ENCODE assay signal across 8 cellular contexts in genomic region chr1:65002508-65003315, GRCh38. TPM values are rescaled to one million over a fixed set of nuclear protein-coding genes. Genes with fewer than 3 reads are reported as not detected.
DNase-seq lines count a peak whose midpoint lies in the region; ATAC-seq and TF ChIP-seq lines count a peak whose summit lies in the region.

No MANE protein-coding gene starts in this region.

- under 1% methylated on average over 72 of the region's 72 CpGs for WGBS in prostate gland
- 1 to 4% methylated on average over 45 to 61 of the region's 72 CpGs for WGBS in upper lobe of left lung, 2 donors

- H3K4me3 Mint-ChIP-seq in T-cell = peak overlapping the region; percentile 76 to 81 (median 80)

- CTCF ChIA-PET in AG04449 (lab: Yijun Ruan, JAX) = interaction anchor here (1.3 kb wide), 1 partner anchor 18 kb away, joined by 7 read pairs; no protein-coding TSS in a partner anchor
- CTCF ChIA-PET in T-cell (lab: Charles Lee) = interaction anchor here (0.6 to 0.8 kb wide), 6 partner anchors 36 to 205 kb away, joined by 3 to 5 read pairs (median 4); partner anchors contain the start of gene JAK1 (in 1 of the 2)

- H3K27ac Mint-ChIP-seq in T-cell = peak overlapping the region; percentile 4 to 74

- no peaks in the 10 kb centered on the region for H3K36me3 ChIP-seq in right atrium auricular region
- H3K36me3 ChIP-seq in prostate gland = no peaks in the 10 kb centered on the region
- H3K36me3 ChIP-seq in upper lobe of left lung = no peaks in the 10 kb centered on the region

- POLR2A ChIA-PET in AG04449 (lab: Yijun Ruan, JAX) = interaction anchor here (0.8 kb wide), 1 partner anchor 141 kb away, joined by 4 read pairs; no protein-coding TSS in a partner anchor
- POLR2A ChIA-PET in T-cell (lab: Charles Lee) = interaction anchor here (0.6 to 2.1 kb wide), 15 partner anchors 9 to 449 kb away, joined by 3 to 24 read pairs (median 3); partner anchors contain the start of gene JAK1 (in 1 of the 2)

- H3K27me3 Mint-ChIP-seq in T-cell = no peaks in the 10 kb centered on the region

- TF ChIP-seq EP300 in upper lobe of left lung (IDR thresholded peaks at IDR 0.05) = peak in 2 of 4 donors; percentile 37 to 74

- H3K36me3 Mint-ChIP-seq in T-cell = no peaks in the 10 kb centered on the region

- H3K9me3 ChIP-seq in right atrium auricular region (peaks cover 0 to 10% of the 10 kb centered on the region in 2 donors), prostate gland (no peaks in the 10 kb centered on the region), upper lobe of left lung (no peaks in the 10 kb centered on the region)

- H3K27me3 ChIP-seq in right atrium auricular region = no peaks in the 10 kb centered on the region
- H3K27me3 ChIP-seq in prostate gland (replicated peaks; ENCODE audit: insufficient read depth) = no peaks in the 10 kb centered on the region
- no peaks in the 10 kb centered on the region for H3K27me3 ChIP-seq in upper lobe of left lung

- peak; percentile 54 for ATAC-seq in GM19043 (IDR thresholded peaks at IDR 0.05; ENCODE audit: low read depth, unreplicated experiment)
- peak; percentile 95 for ATAC-seq in HG03439 (IDR thresholded peaks at IDR 0.05; ENCODE audit: unreplicated experiment)
- peak; percentile 80 to 85 (median 80) for ATAC-seq in T-cell (replicated peaks in 1 of 4)
- ATAC-seq in upper lobe of left lung (ENCODE audit: low FRiP score in 2 of 2) = peak; percentile 90 to 95

- H3K9me3 Mint-ChIP-seq in T-cell = peaks cover 0 to 13% (median 0%) of the 10 kb centered on the region in 3 donors

- no peak for DNase-seq in AG04449 (ENCODE audit: low read depth, low spot score)
- DNase-seq in T-cell = peak; percentile 40 to 85 (median 68)
- DNase-seq in amygdala (lab: John Stamatoyannopoulos, UW) = peak in 44 of 56 donors; percentile 13 to 80 (median 59)
- peak; percentile 95 for DNase-seq in right atrium auricular region (ENCODE audit: low spot score)
- DNase-seq in prostate gland (ENCODE audit: low spot score) = peak; percentile 81
- peak; percentile 84 to 96 for DNase-seq in upper lobe of left lung

- H3K4me1 Mint-ChIP-seq in T-cell = peaks cover 32 to 33% (median 32%) of the 10 kb centered on the region in 3 donors

- TF ChIP-seq CTCF in AG04449 (IDR thresholded peaks at IDR 0.05; ENCODE audit: insufficient read depth, low read length, missing control alignments) = no peak
- no peak for TF ChIP-seq CTCF in right atrium auricular region (IDR thresholded peaks at IDR 0.05)
- no peak for TF ChIP-seq CTCF in prostate gland (IDR thresholded peaks at IDR 0.05)
- TF ChIP-seq CTCF in upper lobe of left lung (IDR thresholded peaks at IDR 0.05) = peak in 1 of 6 experiments; percentile 2

- peaks cover 0 to 18% of the 10 kb centered on the region in 2 donors for H3K4me1 ChIP-seq in right atrium auricular region
- H3K4me1 ChIP-seq in prostate gland (replicated peaks) = peaks cover 3% of the 10 kb centered on the region
- H3K4me1 ChIP-seq in upper lobe of left lung = peaks cover 13 to 30% (median 16%) of the 10 kb centered on the region in 4 donors

- intact Hi-C loops in prostate gland (cut with DNase I) = loop anchor here (5.0 kb wide), 2 partner anchors 35 to 65 kb away; partner anchors contain the start of gene JAK1

- H3K27ac ChIP-seq in right atrium auricular region = peak overlapping the region; percentile 91 to 98
- H3K27ac ChIP-seq in prostate gland = peak overlapping the region; percentile 86 to 90
- H3K27ac ChIP-seq in upper lobe of left lung = peak overlapping the region; percentile 91 to 98 (median 92)

- peak overlapping the region; percentile 68 for H3K4me3 ChIP-seq in AG04449 (ENCODE audit: low read depth, low read length)
- peak overlapping the region; percentile 55 to 63 for H3K4me3 ChIP-seq in right atrium auricular region
- peak overlapping the region; percentile 48 to 57 for H3K4me3 ChIP-seq in prostate gland
- H3K4me3 ChIP-seq in upper lobe of left lung = peak overlapping the region; percentile 46 to 63 (median 56)

- TF ChIP-seq POLR2A in prostate gland (IDR thresholded peaks at IDR 0.05) (peak; percentile 34), upper lobe of left lung (IDR thresholded peaks at IDR 0.05) (peak in 2 of 4 donors; percentile 78 to 83)

RNA-seq across cellular contexts. Expression of gene JAK1, which starts 36.4 kb away (rescaled TPM):
- total RNA-seq in T-cell (100 to 1,000 TPM; 272 to 323 (median 288) TPM), right atrium auricular region (100 to 1,000 TPM in 1 of 2 donors, 10 to 100 TPM in 1; 90.3 to 122 TPM), prostate gland (100 to 1,000 TPM in 1 of 2 donors, 10 to 100 TPM in 1; 66.3 to 115 TPM), upper lobe of left lung (100 to 1,000 TPM; 156 to 191 (median 167) TPM)
